Comparison of ENCODE assay signal across 1 cellular context in genomic region chr6:28336284-28337024, GRCh38.
TF ChIP-seq lines count a peak whose summit lies in the region.

No MANE protein-coding gene starts in this region.

TF ChIP-seq in HepG2, 621 proteins besides CTCF, POLR2A, EP300 and RAD21 (continued from another document and continues in another):
- no peak for TF ChIP-seq HBP1 (CRISPR knock-in tag; IDR thresholded peaks at IDR 0.05; ENCODE audit: low read depth)
- no peak for TF ChIP-seq HNF1A (IDR thresholded peaks at IDR 0.05; ENCODE audit: low read depth)
- no peak for TF ChIP-seq HNF1A (CRISPR knock-in tag; IDR thresholded peaks at IDR 0.05; ENCODE audit: borderline replicate concordance)
- TF ChIP-seq STAT5B (CRISPR knock-in tag; IDR thresholded peaks at IDR 0.05) = no peak
- TF ChIP-seq ZKSCAN5 (CRISPR knock-in tag; IDR thresholded peaks at IDR 0.05) = no peak
- TF ChIP-seq SKI (IDR thresholded peaks at IDR 0.05; ENCODE audit: partially characterized antibody) = peak; percentile 4
- no peak for TF ChIP-seq ZNF263 (CRISPR knock-in tag; IDR thresholded peaks at IDR 0.05)
- TF ChIP-seq TFDP1 (CRISPR knock-in tag; IDR thresholded peaks at IDR 0.05; ENCODE audit: borderline replicate concordance) = no peak
- no peak for TF ChIP-seq IKZF4 (CRISPR knock-in tag; IDR thresholded peaks at IDR 0.05; ENCODE audit: borderline replicate concordance, low read depth, not compliant biosample characterization)
- no peak for TF ChIP-seq CBX5 (CRISPR knock-in tag; IDR thresholded peaks at IDR 0.05; ENCODE audit: borderline replicate concordance)
- 0 out of 2 replicates have a peak, but pooled peaks have one; percentile 50 for TF ChIP-seq ZFP1 (CRISPR knock-in tag; IDR thresholded peaks at IDR 0.05)
- no peak for TF ChIP-seq ZSCAN21 (CRISPR knock-in tag; IDR thresholded peaks at IDR 0.05; ENCODE audit: borderline replicate concordance)
- TF ChIP-seq SP4 (CRISPR knock-in tag; IDR thresholded peaks at IDR 0.05) = no peak
- TF ChIP-seq ZNF547 (CRISPR knock-in tag; IDR thresholded peaks at IDR 0.05) = no peak; the same call in 1 of the 2 replicates
- TF ChIP-seq ZSCAN31 (CRISPR knock-in tag; IDR thresholded peaks at IDR 0.05; ENCODE audit: low read depth) = no peak
- no peak for TF ChIP-seq ZNF441 (CRISPR knock-in tag; IDR thresholded peaks at IDR 0.05; ENCODE audit: borderline replicate concordance)
- no peak for TF ChIP-seq HNF4G (IDR thresholded peaks at IDR 0.05; ENCODE audit: borderline replicate concordance, low read depth, low read length)
- no peak for TF ChIP-seq HNF4G (CRISPR knock-in tag; IDR thresholded peaks at IDR 0.05; ENCODE audit: borderline replicate concordance, low read depth)
- TF ChIP-seq SRSF4 (IDR thresholded peaks at IDR 0.05; ENCODE audit: low read depth, low read length, poor library complexity, severe bottlenecking) = no peak
- no peak for TF ChIP-seq SIN3A (IDR thresholded peaks at IDR 0.05; ENCODE audit: borderline replicate concordance, low read depth, low read length)
- no peak for TF ChIP-seq ZNF34 (CRISPR knock-in tag; IDR thresholded peaks at IDR 0.05; ENCODE audit: borderline replicate concordance)
- TF ChIP-seq ZNF704 (CRISPR knock-in tag; IDR thresholded peaks at IDR 0.05; ENCODE audit: borderline replicate concordance) = no peak
- TF ChIP-seq DRAP1 (CRISPR knock-in tag; IDR thresholded peaks at IDR 0.05) = peak; percentile 32; the same call in 1 of the 2 replicates
- TF ChIP-seq RNF2 (conservative IDR thresholded peaks at IDR 0.05; ENCODE audit: low read depth) = no peak
- TF ChIP-seq ZC3H13 (CRISPR knock-in tag; IDR thresholded peaks at IDR 0.05) = 0 out of 2 replicates have a peak, but pooled peaks have one; percentile 6
- peak; percentile 68; the same call in 1 of the 2 replicates for TF ChIP-seq ZNF224 (CRISPR knock-in tag; IDR thresholded peaks at IDR 0.05)
- no peak for TF ChIP-seq RARA (CRISPR knock-in tag; IDR thresholded peaks at IDR 0.05)
- 0 out of 2 replicates have a peak, but pooled peaks have one; percentile 75 for TF ChIP-seq ARID2 (CRISPR knock-in tag; IDR thresholded peaks at IDR 0.05; ENCODE audit: borderline replicate concordance)
- no peak for TF ChIP-seq REPIN1 (CRISPR knock-in tag; IDR thresholded peaks at IDR 0.05; ENCODE audit: borderline replicate concordance, low read depth)
- TF ChIP-seq RFX1 (IDR thresholded peaks at IDR 0.05) = no peak
- TF ChIP-seq MTA1 (CRISPR knock-in tag; IDR thresholded peaks at IDR 0.05; ENCODE audit: borderline replicate concordance) = no peak
- TF ChIP-seq ZNF282 (IDR thresholded peaks at IDR 0.05; ENCODE audit: partially characterized antibody) = no peak
- TF ChIP-seq PPARG (CRISPR knock-in tag; conservative IDR thresholded peaks at IDR 0.05) = 0 out of 2 replicates have a peak, but pooled peaks have one; percentile 18
- TF ChIP-seq SALL1 (CRISPR knock-in tag; IDR thresholded peaks at IDR 0.05) = no peak
- peak; percentile 5 for TF ChIP-seq HNRNPH1 (optimal IDR thresholded peaks at IDR 0.05; ENCODE audit: low read depth, low read length)
- TF ChIP-seq PBX3 (CRISPR knock-in tag; IDR thresholded peaks at IDR 0.05; ENCODE audit: borderline replicate concordance) = 0 out of 2 replicates have a peak, but pooled peaks have one; percentile 5
- TF ChIP-seq FOXA1 (IDR thresholded peaks at IDR 0.05) = no peak
- TF ChIP-seq FOXA1 (CRISPR knock-in tag; IDR thresholded peaks at IDR 0.05) = no peak
- TF ChIP-seq SMC3 (IDR thresholded peaks at IDR 0.05; ENCODE audit: low read length) = peak; percentile 3; the same call in 1 of the 2 replicates
- TF ChIP-seq GZF1 (CRISPR knock-in tag; IDR thresholded peaks at IDR 0.05) = 0 out of 2 replicates have a peak, but pooled peaks have one; percentile 18
- TF ChIP-seq NFKBIZ (CRISPR knock-in tag; IDR thresholded peaks at IDR 0.05) = no peak
- no peak for TF ChIP-seq TBX2 (CRISPR knock-in tag; IDR thresholded peaks at IDR 0.05; ENCODE audit: borderline replicate concordance)
- TF ChIP-seq MEF2D (CRISPR knock-in tag; IDR thresholded peaks at IDR 0.05) = 0 out of 2 replicates have a peak, but pooled peaks have one; percentile 11
- no peak for TF ChIP-seq ZNF558 (CRISPR knock-in tag; IDR thresholded peaks at IDR 0.05; ENCODE audit: borderline replicate concordance)
- TF ChIP-seq ADNP (CRISPR knock-in tag; IDR thresholded peaks at IDR 0.05) = no peak; the same call in 1 of the 2 replicates
- TF ChIP-seq ZNF781 (CRISPR knock-in tag; IDR thresholded peaks at IDR 0.05; ENCODE audit: borderline replicate concordance, not compliant biosample characterization) = peak; percentile 9
- TF ChIP-seq EHMT2 (IDR thresholded peaks at IDR 0.05; ENCODE audit: borderline replicate concordance, low read depth, low read length) = no peak
- TF ChIP-seq ZNF235 (CRISPR knock-in tag; IDR thresholded peaks at IDR 0.05; ENCODE audit: borderline replicate concordance) = no peak
- TF ChIP-seq NCOR1 (IDR thresholded peaks at IDR 0.05; ENCODE audit: borderline replicate concordance, low read length) = no peak
- no peak for TF ChIP-seq ZZZ3 (CRISPR knock-in tag; IDR thresholded peaks at IDR 0.05; ENCODE audit: borderline replicate concordance)
- TF ChIP-seq FOXM1 (CRISPR knock-in tag; IDR thresholded peaks at IDR 0.05) = no peak
- no peak for TF ChIP-seq MXD3 (CRISPR knock-in tag; IDR thresholded peaks at IDR 0.05)
- TF ChIP-seq KDM3A (CRISPR knock-in tag; IDR thresholded peaks at IDR 0.05; ENCODE audit: low read depth) = no peak
- TF ChIP-seq ZNF101 (CRISPR knock-in tag; IDR thresholded peaks at IDR 0.05; ENCODE audit: borderline replicate concordance, low read depth) = no peak
- no peak for TF ChIP-seq TFE3 (CRISPR knock-in tag; IDR thresholded peaks at IDR 0.05)
- TF ChIP-seq ARNT2 (CRISPR knock-in tag; IDR thresholded peaks at IDR 0.05; ENCODE audit: low read depth) = no peak
- no peak for TF ChIP-seq TEAD2 (CRISPR knock-in tag; IDR thresholded peaks at IDR 0.05)
- no peak for TF ChIP-seq HHEX (CRISPR knock-in tag; IDR thresholded peaks at IDR 0.05)
- no peak for TF ChIP-seq NR2F2 (IDR thresholded peaks at IDR 0.05; ENCODE audit: borderline replicate concordance, low read depth)
- no peak for TF ChIP-seq ZNF333 (CRISPR knock-in tag; IDR thresholded peaks at IDR 0.05; ENCODE audit: borderline replicate concordance)
- no peak for TF ChIP-seq MIER2 (CRISPR knock-in tag; IDR thresholded peaks at IDR 0.05)
- TF ChIP-seq ZNF556 (CRISPR knock-in tag; IDR thresholded peaks at IDR 0.05; ENCODE audit: borderline replicate concordance) = no peak
- TF ChIP-seq XBP1 (CRISPR knock-in tag; IDR thresholded peaks at IDR 0.05) = no peak
- TF ChIP-seq SNAPC2 (CRISPR knock-in tag; IDR thresholded peaks at IDR 0.05) = 0 out of 2 replicates have a peak, but pooled peaks have one; percentile 2
- TF ChIP-seq ZNF883 (CRISPR knock-in tag; IDR thresholded peaks at IDR 0.05; ENCODE audit: not compliant biosample characterization) = no peak
- no peak for TF ChIP-seq GATAD2A (CRISPR knock-in tag; IDR thresholded peaks at IDR 0.05)
- no peak for TF ChIP-seq HDAC2 (CRISPR knock-in tag; IDR thresholded peaks at IDR 0.05)
- TF ChIP-seq ZNF557 (CRISPR knock-in tag; IDR thresholded peaks at IDR 0.05) = no peak
